11 cellular contexts compared by ENCODE assay signal in the genomic region with DNA sequence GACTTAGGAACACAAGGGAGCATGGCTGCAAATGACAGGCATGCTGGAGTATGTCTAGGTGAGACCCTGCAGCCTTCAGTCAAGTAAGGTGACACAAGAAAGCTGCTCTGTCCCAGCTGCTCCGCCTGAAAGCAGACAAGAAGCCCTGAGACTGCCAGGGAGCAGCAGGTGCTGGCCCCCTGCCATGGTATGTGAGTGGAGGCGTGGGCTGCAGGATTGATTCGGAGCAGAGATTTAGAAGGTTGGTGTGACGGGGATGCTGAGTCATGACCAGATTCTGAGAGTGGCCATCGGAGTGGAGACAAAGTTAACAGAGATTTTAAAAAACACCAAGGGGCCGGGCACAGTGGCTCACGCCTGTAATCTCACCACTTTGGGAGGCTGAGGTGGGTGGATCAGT. TPM values are rescaled to one million over a fixed set of nuclear protein-coding genes. Genes with fewer than 3 reads are reported as not detected.
DNase-seq lines count a peak whose midpoint lies in the region; ATAC-seq, FAIRE-seq and TF ChIP-seq lines count a peak whose summit lies in the region.
"Had no signal": no experiment of that assay in that cellular context is flagged by ENCODE, and none has a peak within 500 bp of the region (broad histone marks: within the 10 kb centered on the region; RNA-seq: fewer than 3 reads in every experiment).

No MANE protein-coding gene starts in this region.

- H3K27ac Mint-ChIP-seq in astrocyte (ENCODE audit: unreplicated experiment) (peak overlapping the region; percentile 72), endothelial cell (ENCODE audit: unreplicated experiment) (no peak overlapping the region), nephron progenitor cell (no peak overlapping the region)
- H3K27ac Mint-ChIP-seq: CD4-positive, alpha-beta memory T cell had no signal

- no peaks in the 10 kb centered on the region for H3K9me3 ChIP-seq in astrocyte (ENCODE audit: insufficient read depth, low read depth, low read length)
- H3K9me3 ChIP-seq in left lung, result no peaks in the 10 kb centered on the region

- H3K36me3 ChIP-seq in ACC112 (ENCODE audit: insufficient read depth, low read length) (no peaks in the 10 kb centered on the region), astrocyte (ENCODE audit: insufficient read depth, low read length) (peaks cover 4% of the 10 kb centered on the region), left lung (no peaks in the 10 kb centered on the region)

- H3K79me2 ChIP-seq in ACC112 (ENCODE audit: control insufficient read depth, insufficient read depth, low read length, unreplicated experiment) (peaks cover 3% of the 10 kb centered on the region), astrocyte (ENCODE audit: insufficient read depth, low read length) (no peaks in the 10 kb centered on the region)

- H3K9me3 Mint-ChIP-seq in astrocyte (ENCODE audit: unreplicated experiment), result peaks cover 4% of the 10 kb centered on the region
- no peaks in the 10 kb centered on the region for H3K9me3 Mint-ChIP-seq in endothelial cell (ENCODE audit: unreplicated experiment)
- no peaks in the 10 kb centered on the region for H3K9me3 Mint-ChIP-seq in nephron progenitor cell
- H3K9me3 Mint-ChIP-seq: CD4-positive, alpha-beta memory T cell had no signal

- peak; percentile 78 for ATAC-seq in left lung

- H3K4me1 Mint-ChIP-seq in astrocyte (ENCODE audit: low read depth, unreplicated experiment) (peaks cover 40% of the 10 kb centered on the region), endothelial cell (ENCODE audit: unreplicated experiment) (peaks cover 3% of the 10 kb centered on the region), nephron progenitor cell (no peaks in the 10 kb centered on the region)

- peaks cover 11% of the 10 kb centered on the region for H3K36me3 Mint-ChIP-seq in astrocyte (ENCODE audit: low read depth, unreplicated experiment)
- peaks cover 17% of the 10 kb centered on the region for H3K36me3 Mint-ChIP-seq in endothelial cell (ENCODE audit: low read depth, unreplicated experiment)
- no peaks in the 10 kb centered on the region for H3K36me3 Mint-ChIP-seq in nephron progenitor cell (ENCODE audit: low read depth)
- H3K36me3 Mint-ChIP-seq: CD4-positive, alpha-beta memory T cell had no signal

- no peaks in the 10 kb centered on the region for H4K20me1 ChIP-seq in astrocyte (ENCODE audit: insufficient read depth, low read length)

- peak overlapping the region; percentile 64 for H3K4me2 ChIP-seq in astrocyte (ENCODE audit: low read length)

- H3K4me3 ChIP-seq in ACC112 (ENCODE audit: low read depth, low read length) (no peak overlapping the region), astrocyte (ENCODE audit: insufficient read depth, low read depth, low read length) (no peak overlapping the region), left lung (no peak overlapping the region)

- H3K27me3 ChIP-seq in ACC112 (ENCODE audit: insufficient read depth, low read length) (no peaks in the 10 kb centered on the region), astrocyte (ENCODE audit: insufficient read depth, low read length) (no peaks in the 10 kb centered on the region), left lung (no peaks in the 10 kb centered on the region)

- H3K9ac ChIP-seq in astrocyte (ENCODE audit: low read length), result no peak overlapping the region

- no peak for FAIRE-seq in astrocyte (lab: Jason Lieb, UNC)
- FAIRE-seq: colon had no signal

- H3K27ac ChIP-seq in ACC112 (ENCODE audit: low read depth, low read length), result peak overlapping the region; percentile 78
- peak overlapping the region; percentile 43 for H3K27ac ChIP-seq in astrocyte (ENCODE audit: low read depth, low read length)
- H3K27ac ChIP-seq in left lung, result no peak overlapping the region

- H3K4me1 ChIP-seq in ACC112 (ENCODE audit: control insufficient read depth, insufficient read depth, low read length, unreplicated experiment), result peaks cover 55% of the 10 kb centered on the region
- peaks cover 36% of the 10 kb centered on the region for H3K4me1 ChIP-seq in astrocyte (ENCODE audit: insufficient read depth, low read length)
- H3K4me1 ChIP-seq in left lung, result peaks cover 3 to 6% of the 10 kb centered on the region in 2 donors

- H3K27me3 Mint-ChIP-seq in astrocyte (ENCODE audit: low read depth, unreplicated experiment), result no peaks in the 10 kb centered on the region
- H3K27me3 Mint-ChIP-seq in endothelial cell (ENCODE audit: unreplicated experiment), result peaks cover 7% of the 10 kb centered on the region
- peaks cover 7% of the 10 kb centered on the region for H3K27me3 Mint-ChIP-seq in nephron progenitor cell (ENCODE audit: low read depth, poor library complexity)
- H3K27me3 Mint-ChIP-seq: CD4-positive, alpha-beta memory T cell had no signal

- TF ChIP-seq CTCF in astrocyte (IDR thresholded peaks at IDR 0.05; ENCODE audit: insufficient read depth, low read depth, low read length) (no peak), left lung (IDR thresholded peaks at IDR 0.05) (no peak), endothelial cell (IDR thresholded peaks at IDR 0.05; ENCODE audit: unreplicated experiment) (no peak), nephron progenitor cell (IDR thresholded peaks at IDR 0.05) (no peak)

- peak; percentile 87 for DNase-seq in HT1080 (ENCODE audit: low read depth)
- DNase-seq in astrocyte (ENCODE audit: low read depth), result peak; percentile 93
- peak; percentile 67 to 85 for DNase-seq in left lung
- no peak for DNase-seq in NAMALWA (ENCODE audit: low spot score)
- no peak for DNase-seq in effector CD8-positive, alpha-beta T cell (lab: John Stamatoyannopoulos, UW)
- no peak for DNase-seq in endothelial cell (ENCODE audit: low spot score)
- DNase-seq in nephron progenitor cell, result no peak
- DNase-seq: activated CD4-positive, alpha-beta T cell treated with anti-CD3 and anti-CD28 coated beads, Interleukin-2, amount 50 U/mL, for 48 hours; CD4-positive, alpha-beta memory T cell had no signal

- intact Hi-C loops in left lung (cut with DNase I), result no loop called here

- H2AFZ ChIP-seq in ACC112 (ENCODE audit: low read length, unreplicated experiment) (no peak overlapping the region), astrocyte (ENCODE audit: low read depth, low read length) (no peak overlapping the region)

- H3K4me3 Mint-ChIP-seq in astrocyte (ENCODE audit: unreplicated experiment) (peak overlapping the region; percentile 68), endothelial cell (ENCODE audit: unreplicated experiment) (no peak overlapping the region), nephron progenitor cell (no peak overlapping the region)
- H3K4me3 Mint-ChIP-seq: CD4-positive, alpha-beta memory T cell had no signal

RNA-seq across cellular contexts. Expression of gene LRP11, which starts 17.8 kb away (rescaled TPM):
- 17.4 and 17.7 TPM in 2 replicates for total RNA-seq in HT1080 (2014; rRNA removed; shearing (Covaris generic))
- polyA plus RNA-seq in HT1080 (2015; cell fraction: cytosol; rRNA removed), result 18.4 and 20.5 TPM in 2 replicates
- 19.6 and 21.2 TPM in 2 replicates for polyA plus RNA-seq in HT1080 (2015; cell fraction: nucleus; rRNA removed)
- 24.2 and 26.2 TPM in 2 replicates for total RNA-seq in astrocyte
- total RNA-seq in left lung, result 10 to 100 TPM; 40.9 to 42.6 TPM
- 51.7 TPM for total RNA-seq in endothelial cell (ENCODE audit: unreplicated experiment)

RNA-seq across cellular contexts. Expression of gene RAET1E, which starts 51.6 kb away (rescaled TPM):
- 11.3 and 14.6 TPM in 2 replicates for total RNA-seq in HT1080 (2014; rRNA removed; shearing (Covaris generic))
- polyA plus RNA-seq in HT1080 (2015; cell fraction: cytosol; rRNA removed), result 3.6 and 4.1 TPM in 2 replicates
- 6.4 and 8.5 TPM in 2 replicates for polyA plus RNA-seq in HT1080 (2015; cell fraction: nucleus; rRNA removed)
- not detected in 2 replicates for total RNA-seq in astrocyte
- under 1 TPM; 0.35 to 0.50 TPM for total RNA-seq in left lung
- total RNA-seq in endothelial cell (ENCODE audit: unreplicated experiment), result 0.28 TPM
- total RNA-seq: CD4-positive, alpha-beta memory T cell had no signal
- polyA plus RNA-seq: CD4-positive, alpha-beta memory T cell had no signal

Comparison
In these comparisons a context has a peak if more than half of its experiments do, and no peak if none do; other contexts are left out.
1. H3K27ac ChIP-seq: peak in ACC112 (single experiment) and astrocyte (single experiment); none in left lung (0 of 2).
2. DNase-seq: peak in HT1080 (single experiment), astrocyte (single experiment) and left lung (2 of 2); none in NAMALWA (single experiment), effector CD8-positive, alpha-beta T cell (single experiment), endothelial cell (single experiment) and nephron progenitor cell (single experiment).